Comparison of ENCODE assay signal across 3 cellular contexts in the genomic region with DNA sequence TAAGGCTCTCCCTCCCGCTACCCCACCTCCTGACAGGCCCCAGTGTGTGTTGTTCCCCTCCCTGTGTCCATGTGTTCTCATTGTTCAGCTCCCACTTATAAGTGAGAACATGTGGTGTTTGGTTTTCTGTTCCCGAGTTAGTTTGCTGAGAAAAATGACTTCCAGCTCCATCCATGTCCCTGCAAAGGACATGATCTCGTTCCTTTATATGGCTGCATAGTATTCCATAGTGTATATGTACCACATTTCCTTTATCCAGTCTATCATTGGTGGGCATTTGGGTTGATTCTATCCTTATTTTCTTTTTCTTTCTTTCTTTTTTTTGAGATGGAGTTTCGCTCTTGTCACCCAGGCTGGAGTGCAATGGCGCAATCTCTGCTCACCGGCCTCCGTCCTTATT.
TF ChIP-seq lines count a peak whose summit lies in the region.

No MANE protein-coding gene starts in this region.

TF ChIP-seq in HEK293, 187 proteins besides CTCF, POLR2A, EP300 and RAD21:
- peak; percentile 91 for TF ChIP-seq ZNF146 (tag by site-specific recombination; IDR thresholded peaks at IDR 0.05)
- TF ChIP-seq, protein P1, sequence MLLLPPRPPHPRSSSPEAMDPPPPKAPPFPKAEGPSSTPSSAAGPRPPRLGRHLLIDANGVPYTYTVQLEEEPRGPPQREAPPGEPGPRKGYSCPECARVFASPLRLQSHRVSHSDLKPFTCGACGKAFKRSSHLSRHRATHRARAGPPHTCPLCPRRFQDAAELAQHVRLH (tag by site-specific recombination; IDR thresholded peaks at IDR 0.05): 0 out of 2 replicates have a peak, but pooled peaks have one; percentile 64

TF ChIP-seq in SK-N-SH treated with all-trans-retinoic acid at 6 μM for 48 hours, 23 proteins besides CTCF, POLR2A, EP300 and RAD21:
- peak; percentile 66 for TF ChIP-seq ZNF8 (CRISPR knock-in tag; IDR thresholded peaks at IDR 0.05)

TF ChIP-seq in HepG2, 621 proteins besides CTCF, POLR2A, EP300 and RAD21:
- peak; percentile 52; the same call in 1 of the 2 replicates for TF ChIP-seq ZNF260 (CRISPR knock-in tag; IDR thresholded peaks at IDR 0.05; ENCODE audit: borderline replicate concordance, low read depth)
